Comparison of ENCODE assay signal across 19 cellular contexts in the genomic region with DNA sequence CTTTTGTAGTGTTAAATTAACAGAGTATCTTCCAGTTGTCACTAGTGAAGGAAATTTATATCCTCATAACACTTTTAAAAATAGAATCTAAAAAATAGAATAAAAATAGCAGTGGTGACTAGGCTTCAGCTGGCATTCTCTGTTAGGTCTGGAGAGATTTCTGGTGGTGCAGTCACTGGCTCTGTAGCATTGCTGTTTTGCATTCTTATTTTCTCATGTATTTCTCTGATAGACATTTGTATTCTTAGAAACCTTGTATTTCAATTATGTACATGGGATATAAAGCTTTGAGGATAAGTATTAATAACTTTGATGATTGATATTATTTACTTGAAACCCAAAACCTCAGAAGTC.
DNase-seq lines count a peak whose midpoint lies in the region; ATAC-seq, FAIRE-seq and TF ChIP-seq lines count a peak whose summit lies in the region.
"Had no signal": no experiment of that assay in that cellular context is flagged by ENCODE, and none has a peak within 500 bp of the region (broad histone marks: within the 10 kb centered on the region; RNA-seq: fewer than 3 reads in every experiment).

No MANE protein-coding gene starts in this region.

- H3K4me3 ChIP-seq in heart left ventricle = peak overlapping the region in 9 of 12 donors; percentile 3 to 45 (median 29)
- H3K4me3 ChIP-seq in psoas muscle = peak overlapping the region; percentile 39

- H3K27ac Mint-ChIP-seq in activated T-cell treated with anti-CD3 and anti-CD28 coated beads, Interleukin-2, amount 50 U/mL, for 24 hours = peak overlapping the region; percentile 63
- no peak overlapping the region for H3K27ac Mint-ChIP-seq in activated CD4-positive, alpha-beta memory T cell treated with anti-CD3 and anti-CD28 coated beads for 36 hours
- peak overlapping the region in 1 of 2 donors; percentile 27 for H3K27ac Mint-ChIP-seq in natural killer cell
- H3K27ac Mint-ChIP-seq: dendritic cell treated with granulocyte-macrophage colony-stimulating factor and Interleukin-4, amounts not matched to agents 40 ng/mL and 50 ng/mL, for 4 days; stimulated activated memory B cell treated with anti-CD40 and anti-IgM and Interleukin-4, amounts not matched to agents 10 μg/mL and 1 μg/mL and 100 μg/mL, for 72 hours had no signal

- peaks cover 0 to 44% (median 8%) of the 10 kb centered on the region in 12 donors for H3K4me1 ChIP-seq in heart left ventricle
- H3K4me1 ChIP-seq in psoas muscle = peaks cover 47% of the 10 kb centered on the region
- H3K4me1 ChIP-seq: parathyroid adenoma had no signal

- no peak for DNase-seq in activated T-cell treated with anti-CD3 and anti-CD28 coated beads, Interleukin-2, amount 50 U/mL, for 24 hours
- no peak for DNase-seq in activated T-cell treated with anti-CD3 and anti-CD28 coated beads, Interleukin-2, amount 50 U/mL, for 4 hours
- no peak for DNase-seq in heart left ventricle
- DNase-seq in psoas muscle = no peak
- DNase-seq in HTR-8/SVneo (ENCODE audit: insufficient read length, low spot score) = no peak
- DNase-seq in activated CD4-positive, alpha-beta memory T cell treated with anti-CD3 and anti-CD28 coated beads for 36 hours = no peak
- no peak for DNase-seq in natural killer cell
- DNase-seq in NCI-H524 treated with DMSO at 0.1 percent for 48 hours (lab: John Stamatoyannopoulos, UW) = no peak
- DNase-seq: activated T-cell treated with anti-CD3 and anti-CD28 coated beads, Interleukin-2, amount 50 U/mL, for 72 hours; foreskin fibroblast; hypothalamus; islet precursor cell; naive thymus-derived CD4-positive, alpha-beta T cell; stimulated activated CD4-positive, alpha-beta T cell treated with anti-CD3 and anti-CD28 coated beads, Interleukin-1b, Interleukin-23, amount 100 ng/mL, for 48 hours had no signal

- no peaks in the 10 kb centered on the region for H3K9me3 Mint-ChIP-seq in activated T-cell treated with anti-CD3 and anti-CD28 coated beads, Interleukin-2, amount 50 U/mL, for 24 hours
- H3K9me3 Mint-ChIP-seq in activated T-cell treated with anti-CD3 and anti-CD28 coated beads, Interleukin-2, amount 50 U/mL, for 4 hours = no peaks in the 10 kb centered on the region
- no peaks in the 10 kb centered on the region for H3K9me3 Mint-ChIP-seq in activated CD4-positive, alpha-beta memory T cell treated with anti-CD3 and anti-CD28 coated beads for 36 hours
- H3K9me3 Mint-ChIP-seq in natural killer cell = no peaks in the 10 kb centered on the region
- H3K9me3 Mint-ChIP-seq: activated T-cell treated with anti-CD3 and anti-CD28 coated beads, Interleukin-2, amount 50 U/mL, for 72 hours; dendritic cell treated with granulocyte-macrophage colony-stimulating factor and Interleukin-4, amounts not matched to agents 40 ng/mL and 50 ng/mL, for 4 days; naive thymus-derived CD4-positive, alpha-beta T cell; stimulated activated memory B cell treated with anti-CD40 and anti-IgM and Interleukin-4, amounts not matched to agents 10 μg/mL and 1 μg/mL and 100 μg/mL, for 72 hours had no signal

- no peak overlapping the region for H3K4me3 Mint-ChIP-seq in activated T-cell treated with anti-CD3 and anti-CD28 coated beads, Interleukin-2, amount 50 U/mL, for 24 hours
- H3K4me3 Mint-ChIP-seq in activated T-cell treated with anti-CD3 and anti-CD28 coated beads, Interleukin-2, amount 50 U/mL, for 4 hours = no peak overlapping the region
- H3K4me3 Mint-ChIP-seq in activated CD4-positive, alpha-beta memory T cell treated with anti-CD3 and anti-CD28 coated beads for 36 hours = no peak overlapping the region
- no peak overlapping the region for H3K4me3 Mint-ChIP-seq in natural killer cell
- H3K4me3 Mint-ChIP-seq: activated T-cell treated with anti-CD3 and anti-CD28 coated beads, Interleukin-2, amount 50 U/mL, for 72 hours; dendritic cell treated with granulocyte-macrophage colony-stimulating factor and Interleukin-4, amounts not matched to agents 40 ng/mL and 50 ng/mL, for 4 days; stimulated activated memory B cell treated with anti-CD40 and anti-IgM and Interleukin-4, amounts not matched to agents 10 μg/mL and 1 μg/mL and 100 μg/mL, for 72 hours had no signal

- H3K27me3 Mint-ChIP-seq in activated T-cell treated with anti-CD3 and anti-CD28 coated beads, Interleukin-2, amount 50 U/mL, for 24 hours = no peaks in the 10 kb centered on the region
- no peaks in the 10 kb centered on the region for H3K27me3 Mint-ChIP-seq in activated T-cell treated with anti-CD3 and anti-CD28 coated beads, Interleukin-2, amount 50 U/mL, for 4 hours (ENCODE audit: low read depth)
- H3K27me3 Mint-ChIP-seq in activated CD4-positive, alpha-beta memory T cell treated with anti-CD3 and anti-CD28 coated beads for 36 hours = no peaks in the 10 kb centered on the region
- no peaks in the 10 kb centered on the region for H3K27me3 Mint-ChIP-seq in natural killer cell (ENCODE audit: low read depth in 2 of 2)
- H3K27me3 Mint-ChIP-seq: dendritic cell treated with granulocyte-macrophage colony-stimulating factor and Interleukin-4, amounts not matched to agents 40 ng/mL and 50 ng/mL, for 4 days; naive thymus-derived CD4-positive, alpha-beta T cell; stimulated activated memory B cell treated with anti-CD40 and anti-IgM and Interleukin-4, amounts not matched to agents 10 μg/mL and 1 μg/mL and 100 μg/mL, for 72 hours had no signal

- no peak for ATAC-seq in activated T-cell treated with anti-CD3 and anti-CD28 coated beads, Interleukin-2, amount 50 U/mL, for 4 hours
- ATAC-seq in heart left ventricle = peak; percentile 70 to 78 (median 70)
- peak; percentile 86 to 94 (median 90) for ATAC-seq in psoas muscle
- no peak for ATAC-seq in natural killer cell
- ATAC-seq: activated CD4-positive, CD25-positive, alpha-beta regulatory T cell treated with anti-CD3 and anti-CD28 coated beads, Interleukin-2, amount 50 U/mL, for 24 hours; naive thymus-derived CD4-positive, alpha-beta T cell; stimulated activated memory B cell treated with anti-CD40 and anti-IgM and Interleukin-4, amounts not matched to agents 10 μg/mL and 1 μg/mL and 100 μg/mL, for 72 hours had no signal

- CTCF ChIA-PET in activated CD4-positive, alpha-beta memory T cell treated with anti-CD3 and anti-CD28 coated beads for 36 hours (lab: Charles Lee) = interaction anchor here (1.4 kb wide), 1 partner anchor 86 kb away, joined by 3 read pairs; no protein-coding TSS in a partner anchor

- peaks cover 0 to 29% (median 9%) of the 10 kb centered on the region in 9 donors for H3K36me3 ChIP-seq in heart left ventricle
- peaks cover 0 to 23% of the 10 kb centered on the region in 2 donors for H3K36me3 ChIP-seq in psoas muscle (ENCODE audit: insufficient read depth in 1 of 2, low read depth in 1 of 2)

- peak overlapping the region; percentile 71 to 90 (median 80) for H3K27ac ChIP-seq in heart left ventricle
- H3K27ac ChIP-seq in psoas muscle = peak overlapping the region; percentile 95
- H3K27ac ChIP-seq: 22Rv1, parathyroid adenoma had no signal

- peaks cover 56% of the 10 kb centered on the region for H3K4me1 Mint-ChIP-seq in activated T-cell treated with anti-CD3 and anti-CD28 coated beads, Interleukin-2, amount 50 U/mL, for 24 hours (ENCODE audit: low read depth)
- peaks cover 36% of the 10 kb centered on the region for H3K4me1 Mint-ChIP-seq in activated T-cell treated with anti-CD3 and anti-CD28 coated beads, Interleukin-2, amount 50 U/mL, for 4 hours (ENCODE audit: low read depth)
- H3K4me1 Mint-ChIP-seq in activated CD4-positive, alpha-beta memory T cell treated with anti-CD3 and anti-CD28 coated beads for 36 hours (ENCODE audit: low read depth) = peaks cover 41% of the 10 kb centered on the region
- H3K4me1 Mint-ChIP-seq in natural killer cell = peaks cover 28 to 35% of the 10 kb centered on the region in 2 donors

- no peaks in the 10 kb centered on the region for H3K27me3 ChIP-seq in heart left ventricle
- H3K27me3 ChIP-seq in psoas muscle (ENCODE audit: insufficient read depth in 3 of 3, low read length in 2 of 3) = no peaks in the 10 kb centered on the region

- no peak for TF ChIP-seq CTCF in heart left ventricle (IDR thresholded peaks at IDR 0.05)
- TF ChIP-seq CTCF in psoas muscle (IDR thresholded peaks at IDR 0.05) = no peak
- TF ChIP-seq CTCF in natural killer cell (IDR thresholded peaks at IDR 0.05) = no peak

- POLR2A ChIA-PET in activated CD4-positive, alpha-beta memory T cell treated with anti-CD3 and anti-CD28 coated beads for 36 hours (lab: Charles Lee) = no interaction called here

- no peak for FAIRE-seq in HTR-8/SVneo (lab: Jason Lieb, UNC)

- intact Hi-C loops in heart left ventricle (cut with DNase I) = loop anchor here in 2 of 10 donors (1.0 to 5.0 kb wide), 2 partner anchors 19 to 86 kb away; a partner anchor contains a TSS
- intact Hi-C loops in psoas muscle (cut with DNase I) = loop anchor here in 1 of 2 donors (5.0 kb wide), 1 partner anchor 46 kb away; no protein-coding TSS in a partner anchor
- intact Hi-C loops in activated CD4-positive, alpha-beta memory T cell treated with anti-CD3 and anti-CD28 coated beads for 36 hours (cut with micrococcal nuclease) = no loop called here
- intact Hi-C loops in natural killer cell (cut with micrococcal nuclease) = no loop called here

- H3K36me3 Mint-ChIP-seq in activated T-cell treated with anti-CD3 and anti-CD28 coated beads, Interleukin-2, amount 50 U/mL, for 24 hours (ENCODE audit: low read depth) = peaks cover 73% of the 10 kb centered on the region
- H3K36me3 Mint-ChIP-seq in activated T-cell treated with anti-CD3 and anti-CD28 coated beads, Interleukin-2, amount 50 U/mL, for 4 hours (ENCODE audit: insufficient read depth) = peaks cover 25% of the 10 kb centered on the region
- peaks cover 21% of the 10 kb centered on the region for H3K36me3 Mint-ChIP-seq in activated CD4-positive, alpha-beta memory T cell treated with anti-CD3 and anti-CD28 coated beads for 36 hours
- H3K36me3 Mint-ChIP-seq in natural killer cell = peaks cover 15% of the 10 kb centered on the region

- no peak for TF ChIP-seq POLR2A in heart left ventricle (IDR thresholded peaks at IDR 0.05)

- no peaks in the 10 kb centered on the region for H3K9me3 ChIP-seq in heart left ventricle
- H3K9me3 ChIP-seq in psoas muscle = no peaks in the 10 kb centered on the region

Comparison
In these comparisons a context has a peak if more than half of its experiments do, and no peak if none do; other contexts are left out.
1. ATAC-seq: peak in heart left ventricle (4 of 4) and psoas muscle (4 of 4); none in activated T-cell treated with anti-CD3 and anti-CD28 coated beads, Interleukin-2, amount 50 U/mL, for 4 hours (0 of 2) and natural killer cell (0 of 3).